18 cellular contexts compared by ENCODE assay signal in the genomic region with DNA sequence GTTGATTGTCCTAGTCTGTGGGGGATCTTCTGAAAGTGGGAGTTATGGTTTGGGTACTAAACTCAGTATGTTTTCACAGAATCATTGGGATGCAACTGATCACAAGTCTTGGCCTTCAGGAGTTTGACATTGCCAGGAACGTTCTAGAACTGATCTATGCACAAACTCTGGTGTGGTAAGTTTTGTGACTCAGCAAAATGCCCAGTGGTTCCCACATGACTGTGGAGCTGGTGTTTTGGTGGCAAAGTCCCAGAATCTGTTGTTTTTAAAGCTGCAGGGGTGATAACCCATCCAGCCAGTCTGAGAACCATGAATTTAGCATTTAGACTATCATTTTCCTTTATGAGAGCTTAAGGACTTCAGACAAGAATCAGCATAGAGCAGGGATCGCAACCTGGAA.
"Had no signal": no experiment of that assay in that cellular context is flagged by ENCODE, and none has a peak within 500 bp of the region (broad histone marks: within the 10 kb centered on the region; RNA-seq: fewer than 3 reads in every experiment).

No MANE protein-coding gene starts in this region.

- H3K4me1 ChIP-seq: adrenal gland, heart right ventricle, testis had no signal

- H3K27ac ChIP-seq: adrenal gland, heart right ventricle, testis had no signal

- H3K27ac Mint-ChIP-seq: brain; dendritic cell treated with granulocyte-macrophage colony-stimulating factor and Interleukin-4, amounts not matched to agents 40 ng/mL and 50 ng/mL, for 4 days; effector memory CD8-positive, alpha-beta T cell; nephron progenitor cell; stimulated activated naive CD8-positive, alpha-beta T cell treated with anti-CD3 and anti-CD28 coated beads, Interleukin-15, Interleukin-2, amounts not matched to agents 100 ng/mL and 50 ng/mL, for 24 hours; T-helper 17 cell had no signal

- H3K36me3 ChIP-seq: adrenal gland, heart right ventricle had no signal

- H3K9me3 ChIP-seq: adrenal gland, heart right ventricle, testis had no signal

- DNase-seq: activated CD4-positive, alpha-beta T cell treated with anti-CD3 and anti-CD28 coated beads, Interleukin-2, amount 50 U/mL, for 1 hour; activated CD4-positive, CD25-positive, alpha-beta regulatory T cell; activated naive CD4-positive, alpha-beta T cell treated with anti-CD3 and anti-CD28 coated beads, Interleukin-2, amount 50 U/mL, for 16 hours; activated T-cell treated with anti-CD3 and anti-CD28 coated beads for 4 hours; adrenal gland; cerebellar nuclear complex; effector memory CD8-positive, alpha-beta T cell; heart right ventricle; kidney; left ventricle myocardium superior; mesendoderm; nephron progenitor cell; stimulated activated CD4-positive, alpha-beta T cell treated with anti-CD3 and anti-CD28 coated beads, Interleukin-4, amount 100 ng/mL, for 24 hours; T-helper 17 cell; testis had no signal

- H3K4me3 Mint-ChIP-seq: brain; dendritic cell treated with granulocyte-macrophage colony-stimulating factor and Interleukin-4, amounts not matched to agents 40 ng/mL and 50 ng/mL, for 4 days; effector memory CD8-positive, alpha-beta T cell; nephron progenitor cell; stimulated activated naive CD8-positive, alpha-beta T cell treated with anti-CD3 and anti-CD28 coated beads, Interleukin-15, Interleukin-2, amounts not matched to agents 100 ng/mL and 50 ng/mL, for 24 hours; T-helper 17 cell had no signal

- H3K9me3 Mint-ChIP-seq: brain; dendritic cell treated with granulocyte-macrophage colony-stimulating factor and Interleukin-4, amounts not matched to agents 40 ng/mL and 50 ng/mL, for 4 days; effector memory CD8-positive, alpha-beta T cell; nephron progenitor cell; stimulated activated naive CD8-positive, alpha-beta T cell treated with anti-CD3 and anti-CD28 coated beads, Interleukin-15, Interleukin-2, amounts not matched to agents 100 ng/mL and 50 ng/mL, for 24 hours had no signal

- H3K4me3 ChIP-seq: adrenal gland, heart right ventricle, testis had no signal

- H3K36me3 Mint-ChIP-seq: brain had no signal

- H3K4me1 Mint-ChIP-seq: brain, nephron progenitor cell, T-helper 17 cell had no signal

- ATAC-seq: effector memory CD8-positive, alpha-beta T cell; heart right ventricle; left ventricle myocardium superior; T-helper 17 cell had no signal

- H3K27me3 ChIP-seq: adrenal gland, testis had no signal
